1 cellular context compared by ENCODE assay signal in the genomic region with DNA sequence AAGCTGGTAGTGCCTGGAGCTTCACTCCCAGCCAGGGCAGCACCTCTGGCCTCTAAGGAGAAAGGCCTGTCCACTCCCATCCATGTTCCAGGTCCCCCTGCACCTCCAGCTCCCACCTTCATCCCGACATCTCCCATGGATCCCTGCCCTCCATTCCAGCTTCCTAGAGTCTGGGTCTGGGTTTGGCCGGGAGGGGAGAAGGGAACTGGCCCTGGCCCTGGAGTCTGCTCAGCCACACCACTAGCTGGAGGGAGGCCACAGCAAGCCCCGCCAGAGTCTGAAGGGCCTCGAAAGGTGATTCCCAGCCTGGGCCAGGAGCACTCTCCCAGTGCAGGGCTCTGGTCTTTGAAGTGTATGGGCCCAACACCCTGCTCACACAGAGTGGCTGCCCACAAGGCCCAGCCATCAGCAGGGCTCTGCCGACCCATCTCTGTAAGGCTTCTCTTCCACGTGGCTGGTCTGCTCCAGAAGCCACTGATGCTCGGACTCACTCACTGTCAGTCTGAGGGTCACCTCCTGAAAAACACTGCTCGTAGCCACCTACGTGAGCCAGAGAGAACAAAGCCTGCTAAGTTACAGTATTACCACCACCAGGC.
A peak's percentile ranks its signal among the peaks of the same experiment; 100 is the strongest.
TF ChIP-seq lines count a peak whose summit lies in the region.

No MANE protein-coding gene starts in this region.

TF ChIP-seq in HepG2, 621 proteins besides CTCF, POLR2A, EP300 and RAD21 (continues in another document):
- TF ChIP-seq NFE2L1 (CRISPR knock-in tag; IDR thresholded peaks at IDR 0.05; ENCODE audit: borderline replicate concordance) (no peak), LBX2 (CRISPR knock-in tag; IDR thresholded peaks at IDR 0.05; ENCODE audit: borderline replicate concordance) (no peak), NCOA2 (CRISPR knock-in tag; IDR thresholded peaks at IDR 0.05) (no peak), ZNF709 (CRISPR knock-in tag; IDR thresholded peaks at IDR 0.05) (no peak), ZNF768 (CRISPR knock-in tag; IDR thresholded peaks at IDR 0.05) (no peak), ZNF224 (CRISPR knock-in tag; IDR thresholded peaks at IDR 0.05) (no peak; the same call in 1 of the 2 replicates), ZNF264 (CRISPR knock-in tag; IDR thresholded peaks at IDR 0.05) (no peak), ZNF615 (CRISPR knock-in tag; IDR thresholded peaks at IDR 0.05; ENCODE audit: borderline replicate concordance) (no peak), ZNF710 (CRISPR knock-in tag; IDR thresholded peaks at IDR 0.05; ENCODE audit: borderline replicate concordance) (no peak), MNT (IDR thresholded peaks at IDR 0.05) (no peak), ZNF766 (CRISPR knock-in tag; IDR thresholded peaks at IDR 0.05; ENCODE audit: borderline replicate concordance) (no peak), ZFP37 (CRISPR knock-in tag; IDR thresholded peaks at IDR 0.05; ENCODE audit: borderline replicate concordance) (no peak), AGO1 (IDR thresholded peaks at IDR 0.05; ENCODE audit: low read depth, low read length, poor library complexity, severe bottlenecking) (peak; percentile 32), ATF7 (IDR thresholded peaks at IDR 0.05) (no peak), ATF7 (CRISPR knock-in tag; IDR thresholded peaks at IDR 0.05) (no peak), ZFX (CRISPR knock-in tag; IDR thresholded peaks at IDR 0.05; ENCODE audit: low read depth) (peak; percentile 8; the same call in 1 of the 2 replicates), NR2F6 (IDR thresholded peaks at IDR 0.05) (no peak), NR2F6 (CRISPR knock-in tag; IDR thresholded peaks at IDR 0.05) (no peak), IKZF4 (CRISPR knock-in tag; IDR thresholded peaks at IDR 0.05; ENCODE audit: borderline replicate concordance, low read depth, not compliant biosample characterization) (peak; percentile 27), RBM22 (optimal IDR thresholded peaks at IDR 0.05; ENCODE audit: low read length) (peak; percentile 9), AHR (CRISPR knock-in tag; IDR thresholded peaks at IDR 0.05) (0 out of 2 replicates have a peak, but pooled peaks have one; percentile 47), ZNF879 (CRISPR knock-in tag; IDR thresholded peaks at IDR 0.05) (no peak), ZNF704 (CRISPR knock-in tag; IDR thresholded peaks at IDR 0.05; ENCODE audit: borderline replicate concordance) (no peak), ISL2 (CRISPR knock-in tag; IDR thresholded peaks at IDR 0.05) (0 out of 2 replicates have a peak, but pooled peaks have one; percentile 7), ZC3H13 (CRISPR knock-in tag; IDR thresholded peaks at IDR 0.05) (0 out of 2 replicates have a peak, but pooled peaks have one; percentile 8), HMG20A (CRISPR knock-in tag; IDR thresholded peaks at IDR 0.05; ENCODE audit: borderline replicate concordance) (no peak), AGO2 (optimal IDR thresholded peaks at IDR 0.05; ENCODE audit: low read depth, low read length) (peak; percentile 92), HMG20B (CRISPR knock-in tag; conservative IDR thresholded peaks at IDR 0.05) (no peak), ZNF790 (CRISPR knock-in tag; IDR thresholded peaks at IDR 0.05; ENCODE audit: borderline replicate concordance) (no peak), ZNF777 (CRISPR knock-in tag; IDR thresholded peaks at IDR 0.05) (no peak), ZNF17 (CRISPR knock-in tag; IDR thresholded peaks at IDR 0.05) (no peak), SP4 (CRISPR knock-in tag; IDR thresholded peaks at IDR 0.05) (no peak), ZNF773 (CRISPR knock-in tag; IDR thresholded peaks at IDR 0.05; ENCODE audit: borderline replicate concordance) (no peak), NCOR1 (IDR thresholded peaks at IDR 0.05; ENCODE audit: borderline replicate concordance, low read length) (no peak), DRAP1 (CRISPR knock-in tag; IDR thresholded peaks at IDR 0.05) (no peak), ZNF263 (CRISPR knock-in tag; IDR thresholded peaks at IDR 0.05) (no peak), ZNF674 (CRISPR knock-in tag; IDR thresholded peaks at IDR 0.05; ENCODE audit: low read depth) (no peak), ZNF7 (CRISPR knock-in tag; IDR thresholded peaks at IDR 0.05) (no peak), HOXA9 (CRISPR knock-in tag; IDR thresholded peaks at IDR 0.05; ENCODE audit: borderline replicate concordance) (no peak), ZNF569 (CRISPR knock-in tag; IDR thresholded peaks at IDR 0.05; ENCODE audit: borderline replicate concordance) (no peak), PAF1 (CRISPR knock-in tag; IDR thresholded peaks at IDR 0.05) (peak; percentile 58; the same call in 1 of the 2 replicates), ZNF878 (CRISPR knock-in tag; IDR thresholded peaks at IDR 0.05) (0 out of 2 replicates have a peak, but pooled peaks have one; percentile 64), LCORL (IDR thresholded peaks at IDR 0.05) (no peak), LCORL (CRISPR knock-in tag; IDR thresholded peaks at IDR 0.05) (no peak), CREBL2 (CRISPR knock-in tag; IDR thresholded peaks at IDR 0.05; ENCODE audit: borderline replicate concordance) (0 out of 2 replicates have a peak, but pooled peaks have one; percentile 52)
- TF ChIP-seq, protein P1, sequence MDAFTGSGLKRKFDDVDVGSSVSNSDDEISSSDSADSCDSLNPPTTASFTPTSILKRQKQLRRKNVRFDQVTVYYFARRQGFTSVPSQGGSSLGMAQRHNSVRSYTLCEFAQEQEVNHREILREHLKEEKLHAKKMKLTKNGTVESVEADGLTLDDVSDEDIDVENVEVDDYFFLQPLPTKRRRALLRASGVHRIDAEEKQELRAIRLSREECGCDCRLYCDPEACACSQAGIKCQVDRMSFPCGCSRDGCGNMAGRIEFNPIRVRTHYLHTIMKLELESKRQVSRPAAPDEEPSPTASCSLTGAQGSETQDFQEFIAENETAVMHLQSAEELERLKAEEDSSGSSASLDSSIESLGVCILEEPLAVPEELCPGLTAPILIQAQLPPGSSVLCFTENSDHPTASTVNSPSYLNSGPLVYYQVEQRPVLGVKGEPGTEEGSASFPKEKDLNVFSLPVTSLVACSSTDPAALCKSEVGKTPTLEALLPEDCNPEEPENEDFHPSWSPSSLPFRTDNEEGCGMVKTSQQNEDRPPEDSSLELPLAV (CRISPR knock-in tag; conservative IDR thresholded peaks at IDR 0.05; ENCODE audit: low read depth) = no peak
- TF ChIP-seq, protein P2, sequence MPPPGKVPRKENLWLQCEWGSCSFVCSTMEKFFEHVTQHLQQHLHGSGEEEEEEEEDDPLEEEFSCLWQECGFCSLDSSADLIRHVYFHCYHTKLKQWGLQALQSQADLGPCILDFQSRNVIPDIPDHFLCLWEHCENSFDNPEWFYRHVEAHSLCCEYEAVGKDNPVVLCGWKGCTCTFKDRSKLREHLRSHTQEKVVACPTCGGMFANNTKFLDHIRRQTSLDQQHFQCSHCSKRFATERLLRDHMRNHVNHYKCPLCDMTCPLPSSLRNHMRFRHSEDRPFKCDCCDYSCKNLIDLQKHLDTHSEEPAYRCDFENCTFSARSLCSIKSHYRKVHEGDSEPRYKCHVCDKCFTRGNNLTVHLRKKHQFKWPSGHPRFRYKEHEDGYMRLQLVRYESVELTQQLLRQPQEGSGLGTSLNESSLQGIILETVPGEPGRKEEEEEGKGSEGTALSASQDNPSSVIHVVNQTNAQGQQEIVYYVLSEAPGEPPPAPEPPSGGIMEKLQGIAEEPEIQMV (CRISPR knock-in tag; IDR thresholded peaks at IDR 0.05; ENCODE audit: low read depth) = no peak
- TF ChIP-seq, protein P3, sequence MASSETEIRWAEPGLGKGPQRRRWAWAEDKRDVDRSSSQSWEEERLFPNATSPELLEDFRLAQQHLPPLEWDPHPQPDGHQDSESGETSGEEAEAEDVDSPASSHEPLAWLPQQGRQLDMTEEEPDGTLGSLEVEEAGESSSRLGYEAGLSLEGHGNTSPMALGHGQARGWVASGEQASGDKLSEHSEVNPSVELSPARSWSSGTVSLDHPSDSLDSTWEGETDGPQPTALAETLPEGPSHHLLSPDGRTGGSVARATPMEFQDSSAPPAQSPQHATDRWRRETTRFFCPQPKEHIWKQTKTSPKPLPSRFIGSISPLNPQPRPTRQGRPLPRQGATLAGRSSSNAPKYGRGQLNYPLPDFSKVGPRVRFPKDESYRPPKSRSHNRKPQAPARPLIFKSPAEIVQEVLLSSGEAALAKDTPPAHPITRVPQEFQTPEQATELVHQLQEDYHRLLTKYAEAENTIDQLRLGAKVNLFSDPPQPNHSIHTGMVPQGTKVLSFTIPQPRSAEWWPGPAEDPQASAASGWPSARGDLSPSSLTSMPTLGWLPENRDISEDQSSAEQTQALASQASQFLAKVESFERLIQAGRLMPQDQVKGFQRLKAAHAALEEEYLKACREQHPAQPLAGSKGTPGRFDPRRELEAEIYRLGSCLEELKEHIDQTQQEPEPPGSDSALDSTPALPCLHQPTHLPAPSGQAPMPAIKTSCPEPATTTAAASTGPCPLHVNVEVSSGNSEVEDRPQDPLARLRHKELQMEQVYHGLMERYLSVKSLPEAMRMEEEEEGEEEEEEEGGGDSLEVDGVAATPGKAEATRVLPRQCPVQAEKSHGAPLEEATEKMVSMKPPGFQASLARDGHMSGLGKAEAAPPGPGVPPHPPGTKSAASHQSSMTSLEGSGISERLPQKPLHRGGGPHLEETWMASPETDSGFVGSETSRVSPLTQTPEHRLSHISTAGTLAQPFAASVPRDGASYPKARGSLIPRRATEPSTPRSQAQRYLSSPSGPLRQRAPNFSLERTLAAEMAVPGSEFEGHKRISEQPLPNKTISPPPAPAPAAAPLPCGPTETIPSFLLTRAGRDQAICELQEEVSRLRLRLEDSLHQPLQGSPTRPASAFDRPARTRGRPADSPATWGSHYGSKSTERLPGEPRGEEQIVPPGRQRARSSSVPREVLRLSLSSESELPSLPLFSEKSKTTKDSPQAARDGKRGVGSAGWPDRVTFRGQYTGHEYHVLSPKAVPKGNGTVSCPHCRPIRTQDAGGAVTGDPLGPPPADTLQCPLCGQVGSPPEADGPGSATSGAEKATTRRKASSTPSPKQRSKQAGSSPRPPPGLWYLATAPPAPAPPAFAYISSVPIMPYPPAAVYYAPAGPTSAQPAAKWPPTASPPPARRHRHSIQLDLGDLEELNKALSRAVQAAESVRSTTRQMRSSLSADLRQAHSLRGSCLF (CRISPR knock-in tag; IDR thresholded peaks at IDR 0.05; ENCODE audit: borderline replicate concordance) = no peak
- TF ChIP-seq, protein P4, sequence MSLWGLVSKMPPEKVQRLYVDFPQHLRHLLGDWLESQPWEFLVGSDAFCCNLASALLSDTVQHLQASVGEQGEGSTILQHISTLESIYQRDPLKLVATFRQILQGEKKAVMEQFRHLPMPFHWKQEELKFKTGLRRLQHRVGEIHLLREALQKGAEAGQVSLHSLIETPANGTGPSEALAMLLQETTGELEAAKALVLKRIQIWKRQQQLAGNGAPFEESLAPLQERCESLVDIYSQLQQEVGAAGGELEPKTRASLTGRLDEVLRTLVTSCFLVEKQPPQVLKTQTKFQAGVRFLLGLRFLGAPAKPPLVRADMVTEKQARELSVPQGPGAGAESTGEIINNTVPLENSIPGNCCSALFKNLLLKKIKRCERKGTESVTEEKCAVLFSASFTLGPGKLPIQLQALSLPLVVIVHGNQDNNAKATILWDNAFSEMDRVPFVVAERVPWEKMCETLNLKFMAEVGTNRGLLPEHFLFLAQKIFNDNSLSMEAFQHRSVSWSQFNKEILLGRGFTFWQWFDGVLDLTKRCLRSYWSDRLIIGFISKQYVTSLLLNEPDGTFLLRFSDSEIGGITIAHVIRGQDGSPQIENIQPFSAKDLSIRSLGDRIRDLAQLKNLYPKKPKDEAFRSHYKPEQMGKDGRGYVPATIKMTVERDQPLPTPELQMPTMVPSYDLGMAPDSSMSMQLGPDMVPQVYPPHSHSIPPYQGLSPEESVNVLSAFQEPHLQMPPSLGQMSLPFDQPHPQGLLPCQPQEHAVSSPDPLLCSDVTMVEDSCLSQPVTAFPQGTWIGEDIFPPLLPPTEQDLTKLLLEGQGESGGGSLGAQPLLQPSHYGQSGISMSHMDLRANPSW (CRISPR knock-in tag; IDR thresholded peaks at IDR 0.05; ENCODE audit: borderline replicate concordance) = no peak
